19 cellular contexts compared by ENCODE assay signal in the genomic region with DNA sequence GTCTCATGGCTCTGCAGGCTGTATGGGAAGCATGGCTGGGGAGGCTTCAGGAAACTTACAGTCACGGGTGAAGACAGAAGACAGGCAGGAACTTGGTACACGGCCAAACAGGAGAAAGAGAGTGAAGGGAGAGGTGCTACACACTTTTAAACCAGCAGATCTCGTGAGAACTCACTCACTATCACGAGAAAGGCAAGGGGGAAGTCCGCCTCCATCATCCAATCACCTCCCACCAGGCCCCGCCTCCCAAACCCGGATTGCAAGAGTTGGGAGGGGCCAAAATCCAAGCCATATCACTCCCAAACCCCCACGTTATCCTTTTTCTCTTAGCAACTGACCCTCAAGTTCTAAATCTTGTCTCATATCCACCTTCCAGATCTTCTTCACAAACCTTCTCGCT.
"Had no signal": no experiment of that assay in that cellular context is flagged by ENCODE, and none has a peak within 500 bp of the region (broad histone marks: within the 10 kb centered on the region; RNA-seq: fewer than 3 reads in every experiment).

No MANE protein-coding gene starts in this region.

- H3K4me2 ChIP-seq: smooth muscle cell had no signal

- H3K4me3 Mint-ChIP-seq: naive thymus-derived CD8-positive, alpha-beta T cell had no signal

- ATAC-seq: left lobe of liver; mucosa of descending colon; naive thymus-derived CD8-positive, alpha-beta T cell; right cardiac atrium; stimulated activated naive CD8-positive, alpha-beta T cell treated with anti-CD3 and anti-CD28 coated beads, Interleukin-15, Interleukin-2, amounts not matched to agents 100 U/mL and 50 U/mL, for 24 hours had no signal

- H3K9me3 ChIP-seq: mucosa of descending colon, suprapubic skin, tibial artery, upper lobe of left lung, uterus had no signal

- H3K4me1 ChIP-seq: suprapubic skin, tibial artery, upper lobe of left lung, uterus had no signal

- H3K4me1 Mint-ChIP-seq: naive thymus-derived CD8-positive, alpha-beta T cell had no signal

- H3K27ac ChIP-seq: dorsolateral prefrontal cortex, suprapubic skin, tibial artery, upper lobe of left lung, uterus had no signal

- H3K36me3 Mint-ChIP-seq: naive thymus-derived CD8-positive, alpha-beta T cell had no signal

- H3K4me3 ChIP-seq: dorsolateral prefrontal cortex, mucosa of descending colon, smooth muscle cell, suprapubic skin, tibial artery, upper lobe of left lung, uterus had no signal

- DNase-seq: cortex of kidney; dorsolateral prefrontal cortex; effector CD8-positive, alpha-beta T cell; foreskin melanocyte; head of caudate nucleus; hippocampal formation; kidney glomerular epithelial cell; mammary epithelial cell; mucosa of descending colon; naive thymus-derived CD8-positive, alpha-beta T cell; right cardiac atrium; stimulated activated CD4-positive, alpha-beta T cell treated with anti-CD3 and anti-CD28 coated beads, Interleukin-2, amount 100 ng/mL, for 48 hours; stimulated activated naive CD8-positive, alpha-beta T cell treated with anti-CD3 and anti-CD28 coated beads, Interleukin-15, Interleukin-2, amounts not matched to agents 100 U/mL and 50 U/mL, for 24 hours; tibial artery; upper lobe of left lung; uterus had no signal

- H3K36me3 ChIP-seq: suprapubic skin, tibial artery, upper lobe of left lung, uterus had no signal

- H3K27me3 ChIP-seq: suprapubic skin, tibial artery, upper lobe of left lung, uterus had no signal
